ENCODE assay signal across 8 cellular contexts in the genomic region with DNA sequence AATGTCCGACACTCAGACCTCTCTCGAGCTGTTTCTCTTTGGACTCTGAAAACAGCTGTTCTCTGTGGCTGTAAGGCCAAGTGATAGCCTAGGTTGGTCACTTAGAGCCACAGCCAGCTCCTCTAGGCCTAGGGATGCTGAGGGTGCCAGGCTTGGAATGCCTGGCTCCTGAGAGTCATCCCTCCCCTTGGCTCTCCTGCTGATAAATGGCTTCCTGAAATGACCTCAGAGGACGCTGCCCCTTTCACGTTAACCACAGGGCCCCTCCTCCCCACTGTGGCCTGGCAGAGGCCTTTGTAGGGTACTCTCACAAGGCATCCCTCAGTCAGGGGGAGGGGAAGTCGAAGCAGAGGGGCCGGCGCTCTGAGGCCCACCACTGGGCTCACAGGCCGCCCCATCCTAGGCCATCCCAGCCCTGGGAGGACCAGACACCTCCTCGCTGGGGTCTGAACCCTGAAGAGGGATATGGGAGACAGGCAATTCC. TPM values are rescaled to one million over a fixed set of nuclear protein-coding genes. Genes with fewer than 3 reads are reported as not detected.
DNase-seq lines count a peak whose midpoint lies in the region; ATAC-seq and TF ChIP-seq lines count a peak whose summit lies in the region.
"Had no signal": no experiment of that assay in that cellular context is flagged by ENCODE, and none has a peak within 500 bp of the region (broad histone marks: within the 10 kb centered on the region; RNA-seq: fewer than 3 reads in every experiment).

No MANE protein-coding gene starts in this region.

- H3K9me3 ChIP-seq in muscle layer of duodenum (ENCODE audit: control insufficient read depth in 1 of 2, low read length in 2 of 2) (no peaks in the 10 kb centered on the region), upper lobe of right lung (no peaks in the 10 kb centered on the region), A673 (ENCODE audit: low read depth, low read length, poor library complexity, severe bottlenecking) (no peaks in the 10 kb centered on the region)

- BruUV-seq in A673 (replicated peaks; lab: Mats Ljungman, UMichigan): no TSS peak

- CTCF ChIA-PET in A673 (lab: Charles Lee): no interaction called here

- H3K27me3 ChIP-seq in muscle layer of duodenum (ENCODE audit: low read depth, low read length): no peaks in the 10 kb centered on the region
- H3K27me3 ChIP-seq in upper lobe of right lung: no peaks in the 10 kb centered on the region
- no peaks in the 10 kb centered on the region for H3K27me3 ChIP-seq in A673 (replicated peaks; ENCODE audit: insufficient read depth, low read depth, low read length, poor library complexity)

- TF ChIP-seq CTCF in upper lobe of right lung (IDR thresholded peaks at IDR 0.05) (no peak), A673 (conservative IDR thresholded peaks at IDR 0.05; ENCODE audit: low read depth, low read length) (no peak)

- no peak overlapping the region for H3K4me3 ChIP-seq in muscle layer of duodenum (ENCODE audit: low read depth in 1 of 2, low read length in 2 of 2)
- no peak overlapping the region for H3K4me3 ChIP-seq in upper lobe of right lung
- no peak overlapping the region for H3K4me3 ChIP-seq in A673 (ENCODE audit: low read depth, low read length, poor library complexity, severe bottlenecking)

- intact Hi-C loops in upper lobe of right lung (cut with DNase I) (no loop called here), A673 (cut with micrococcal nuclease; ENCODE audit: unreplicated experiment) (no loop called here)

- DNase-seq in NCI-H2196 treated with DMSO at 0.1 percent for 48 hours (lab: John Stamatoyannopoulos, UW; ENCODE audit: unreplicated experiment): peak; percentile 86
- no peak for DNase-seq in upper lobe of right lung
- no peak for DNase-seq in A673 (ENCODE audit: low spot score)
- DNase-seq: activated CD4-positive, alpha-beta T cell treated with anti-CD3 and anti-CD28 coated beads for 1 hour had no signal

- ATAC-seq in upper lobe of right lung: peak; percentile 12
- ATAC-seq in GM21367 (IDR thresholded peaks at IDR 0.05; ENCODE audit: unreplicated experiment): no peak
- ATAC-seq in GM18907 (IDR thresholded peaks at IDR 0.05; ENCODE audit: unreplicated experiment): no peak

- H3K4me1 ChIP-seq in muscle layer of duodenum (ENCODE audit: control insufficient read depth in 1 of 2, insufficient read depth in 2 of 2, low read length in 2 of 2) (peaks cover 0 to 4% of the 10 kb centered on the region in 2 donors), upper lobe of right lung (peaks cover 30% of the 10 kb centered on the region), A673 (ENCODE audit: insufficient read depth, low read length, poor library complexity, severe bottlenecking) (no peaks in the 10 kb centered on the region)

- POLR2A ChIA-PET in A673 (lab: Charles Lee; ENCODE audit: low non-redundant PET): no interaction called here

- H3K27ac ChIP-seq in cingulate gyrus (ENCODE audit: low read depth, low read length) (peak overlapping the region; percentile 81), muscle layer of duodenum (ENCODE audit: low read length) (peak overlapping the region; percentile 21), upper lobe of right lung (peak overlapping the region; percentile 74), A673 (ENCODE audit: low read depth, low read length, poor library complexity, severe bottlenecking) (no peak overlapping the region)

- H3K36me3 ChIP-seq in muscle layer of duodenum (ENCODE audit: control insufficient read depth in 1 of 2, insufficient read depth in 2 of 2, low read length in 2 of 2) (peaks cover 44 to 67% of the 10 kb centered on the region in 2 donors), upper lobe of right lung (peaks cover 88% of the 10 kb centered on the region), A673 (ENCODE audit: insufficient read depth, low read length, poor library complexity, severe bottlenecking) (peaks cover 40% of the 10 kb centered on the region)

RNA-seq across cellular contexts. Expression of a gene that starts 51.0 kb away (rescaled TPM):
- 53.7 TPM for total RNA-seq in upper lobe of right lung
- total RNA-seq in A673 (2021): 30.0 and 34.3 TPM in 2 replicates
